Comparison of ENCODE assay signal across 8 cellular contexts in genomic region chr1:41360074-41361027, GRCh38. TPM values are rescaled to one million over a fixed set of nuclear protein-coding genes. Genes with fewer than 3 reads are reported as not detected.
A peak's percentile ranks its signal among the peaks of the same experiment; 100 is the strongest.
DNase-seq lines count a peak whose midpoint lies in the region; ATAC-seq and TF ChIP-seq lines count a peak whose summit lies in the region.

No MANE protein-coding gene starts in this region.

- peak overlapping the region; percentile 34 for H3K27ac ChIP-seq in CD4-positive, CD25-positive, alpha-beta regulatory T cell (ENCODE audit: insufficient read depth, low read length, poor library complexity, severe bottlenecking)
- no peak overlapping the region for H3K27ac ChIP-seq in brain microvascular endothelial cell

- peaks cover 27% of the 10 kb centered on the region for H3K27me3 Mint-ChIP-seq in CD4-positive, CD25-positive, alpha-beta regulatory T cell

- no peaks in the 10 kb centered on the region for H3K9me3 Mint-ChIP-seq in CD4-positive, CD25-positive, alpha-beta regulatory T cell

- TF ChIP-seq CTCF in brain microvascular endothelial cell (IDR thresholded peaks at IDR 0.05; ENCODE audit: low read depth, low read length, missing control alignments): no peak

- no peak for TF ChIP-seq EP300 in Ishikawa (IDR thresholded peaks at IDR 0.05; ENCODE audit: borderline replicate concordance)

- TF ChIP-seq RAD21 in Ishikawa (IDR thresholded peaks at IDR 0.05; ENCODE audit: low read depth): no peak

- peaks cover 11% of the 10 kb centered on the region for H3K4me1 ChIP-seq in CD4-positive, CD25-positive, alpha-beta regulatory T cell (ENCODE audit: control insufficient read depth, insufficient read depth, low read length, poor library complexity, severe bottlenecking)
- peaks cover 38% of the 10 kb centered on the region for H3K4me1 ChIP-seq in mucosa of stomach (ENCODE audit: control insufficient read depth, insufficient read depth, low read length)

- H3K27me3 ChIP-seq in CD4-positive, CD25-positive, alpha-beta regulatory T cell (ENCODE audit: control insufficient read depth, insufficient read depth, low read length): peaks cover 14% of the 10 kb centered on the region
- H3K27me3 ChIP-seq in brain microvascular endothelial cell (replicated peaks): peaks cover 29% of the 10 kb centered on the region
- peaks cover 25% of the 10 kb centered on the region for H3K27me3 ChIP-seq in mucosa of stomach (ENCODE audit: control insufficient read depth, insufficient read depth, low read length)

- in situ Hi-C loops in brain microvascular endothelial cell (cut with HindIII; ENCODE audit: low pct_ligation_motif_present, low sequenced_read_pairs): no loop called here

- peaks cover 0 to 27% (median 4%) of the 10 kb centered on the region in 4 donors for H3K4me1 Mint-ChIP-seq in CD4-positive, CD25-positive, alpha-beta regulatory T cell

- no peaks in the 10 kb centered on the region for H3K36me3 Mint-ChIP-seq in CD4-positive, CD25-positive, alpha-beta regulatory T cell

- H3K9me3 ChIP-seq in CD4-positive, CD25-positive, alpha-beta regulatory T cell (ENCODE audit: control insufficient read depth in 2 of 2, low read length in 2 of 2): no peaks in the 10 kb centered on the region
- no peaks in the 10 kb centered on the region for H3K9me3 ChIP-seq in mucosa of stomach (ENCODE audit: control insufficient read depth, low read length)

- H3K4me3 Mint-ChIP-seq in CD4-positive, CD25-positive, alpha-beta regulatory T cell: peak overlapping the region; percentile 83 to 94 (median 88)

- peak overlapping the region; percentile 41 for H3K9ac ChIP-seq in mucosa of stomach (ENCODE audit: low read length)

- ATAC-seq in CD4-positive, CD25-positive, alpha-beta regulatory T cell (ENCODE audit: low read depth in 2 of 2): no peak
- no peak for ATAC-seq in HG02798 (IDR thresholded peaks at IDR 0.05; ENCODE audit: poor library complexity, unreplicated experiment)

- H3K27ac Mint-ChIP-seq in CD4-positive, CD25-positive, alpha-beta regulatory T cell: peak overlapping the region; percentile 29 to 86 (median 55)

- peak overlapping the region; percentile 69 for H3K4me3 ChIP-seq in CD4-positive, CD25-positive, alpha-beta regulatory T cell (ENCODE audit: low read depth, low read length)
- peak overlapping the region; percentile 29 for H3K4me3 ChIP-seq in brain microvascular endothelial cell (ENCODE audit: low read depth, low read length)
- no peak overlapping the region for H3K4me3 ChIP-seq in mucosa of stomach (ENCODE audit: low read length)

- peak in 1 of 3 donors; percentile 13 for DNase-seq in CD4-positive, CD25-positive, alpha-beta regulatory T cell
- no peak for DNase-seq in brain microvascular endothelial cell
- no peak for DNase-seq in KG1 (lab: John Stamatoyannopoulos, UW)
- DNase-seq in SKM-1 treated with dmso at 0.1 percent for 144 hours (lab: John Stamatoyannopoulos, UW; ENCODE audit: unreplicated experiment): no peak
- no peak for DNase-seq in NCI-H524 (lab: John Stamatoyannopoulos, UW)

- H3K36me3 ChIP-seq in CD4-positive, CD25-positive, alpha-beta regulatory T cell (ENCODE audit: control insufficient read depth, insufficient read depth, low read length): no peaks in the 10 kb centered on the region
- no peaks in the 10 kb centered on the region for H3K36me3 ChIP-seq in brain microvascular endothelial cell (replicated peaks)
- H3K36me3 ChIP-seq in mucosa of stomach (ENCODE audit: control insufficient read depth, insufficient read depth, low read length): no peaks in the 10 kb centered on the region

TF ChIP-seq in Ishikawa, 13 proteins besides CTCF, POLR2A, EP300 and RAD21:
- TF ChIP-seq USF1 (IDR thresholded peaks at IDR 0.05): peak; percentile 42; the same call in 1 of the 2 replicates
- no peak for TF ChIP-seq YY1 (IDR thresholded peaks at IDR 0.05; ENCODE audit: low read depth)

RNA-seq across cellular contexts. Expression of gene FOXO6, which starts 0.9 kb away (rescaled TPM):
- total RNA-seq in CD4-positive, CD25-positive, alpha-beta regulatory T cell: 0.91 TPM
- polyA plus RNA-seq in CD4-positive, CD25-positive, alpha-beta regulatory T cell: not detected
